In the genomic region with DNA sequence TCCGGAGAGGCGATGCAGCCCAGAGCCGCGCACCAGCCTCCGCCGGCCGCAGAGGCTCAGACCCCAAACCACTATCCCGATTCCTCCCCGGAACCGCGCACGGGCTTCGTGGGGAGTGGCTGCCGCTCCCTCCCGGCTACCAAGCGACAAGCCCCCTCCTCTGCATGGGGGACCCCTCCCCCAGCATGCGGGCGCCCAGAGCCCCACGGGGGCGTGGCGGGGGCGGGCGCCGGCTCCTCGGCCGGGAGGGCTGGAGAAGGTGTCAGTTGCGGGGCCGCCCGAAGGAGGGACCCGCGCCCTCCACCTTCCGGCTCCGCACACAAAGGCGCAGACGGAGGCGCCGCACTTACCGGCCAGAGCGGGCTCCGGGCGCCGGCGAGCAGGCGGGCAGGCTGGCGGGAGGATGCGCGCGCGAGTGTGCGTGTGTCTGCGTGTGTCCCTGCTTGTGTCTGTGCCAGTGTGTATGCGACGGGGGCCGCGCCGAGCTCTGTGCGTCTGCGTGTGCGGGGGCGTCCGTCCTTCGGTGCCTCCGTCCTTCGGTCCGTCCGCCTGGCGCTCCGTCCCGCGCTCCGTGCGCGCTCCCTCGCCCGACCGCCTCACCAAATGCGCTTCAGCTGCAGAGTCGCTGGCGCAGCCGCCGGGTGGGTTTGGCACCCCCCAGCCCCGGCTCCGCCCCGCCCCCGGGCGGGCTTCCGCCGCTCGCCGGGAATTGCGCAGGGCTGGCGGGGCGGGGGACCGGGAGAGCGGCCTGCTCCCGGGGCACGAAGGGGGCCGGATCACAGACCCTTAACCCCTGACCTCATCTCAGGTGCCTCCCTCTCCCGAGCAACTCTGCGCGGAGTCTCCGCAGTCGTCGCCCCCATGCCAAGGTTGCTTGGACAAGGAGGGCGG, we compare ENCODE assay signal across 8 cellular contexts. TPM values are rescaled to one million over a fixed set of nuclear protein-coding genes. Genes with fewer than 3 reads are reported as not detected.
A peak's percentile ranks its signal among the peaks of the same experiment; 100 is the strongest.
DNase-seq lines count a peak whose midpoint lies in the region; ATAC-seq lines count a peak whose summit lies in the region.

PTPN5 (minus strand) TSS at position 624 of the 891 bp plus-strand sequence. CDS start 19,840 bp downstream, outside the sequence.

- H3K9me3 Mint-ChIP-seq in activated naive CD8-positive, alpha-beta T cell treated with anti-CD3 and anti-CD28 coated beads, Interleukin-2, amount 50 U/mL, for 24 hours: no peaks in the 10 kb centered on the region

- H3K4me1 ChIP-seq in HUES64 (ENCODE audit: insufficient read depth, low read length) (no peaks in the 10 kb centered on the region), iPS-18a (ENCODE audit: control insufficient read depth, low read depth, low read length) (no peaks in the 10 kb centered on the region)

- peak within 1 kb of the TSS; percentile 51 for H3K9ac ChIP-seq in HUES64 (ENCODE audit: low read depth, low read length)
- peak within 1 kb of the TSS; percentile 58 for H3K9ac ChIP-seq in iPS-18a (ENCODE audit: low read length)

- no peaks in the 10 kb centered on the region for H3K36me3 ChIP-seq in HUES64 (ENCODE audit: insufficient read depth, low read length)
- H3K36me3 ChIP-seq in iPS-18a (ENCODE audit: control insufficient read depth, low read depth, low read length): no peaks in the 10 kb centered on the region

- H3K27me3 ChIP-seq in HUES64 (ENCODE audit: insufficient read depth, low read length) (peaks cover 67% of the 10 kb centered on the region), iPS-18a (ENCODE audit: control insufficient read depth, insufficient read depth, low read length) (peaks cover 32% of the 10 kb centered on the region)

- H3K27ac Mint-ChIP-seq in activated naive CD8-positive, alpha-beta T cell treated with anti-CD3 and anti-CD28 coated beads, Interleukin-2, amount 50 U/mL, for 24 hours: no peak within 1 kb of the TSS

- WGBS in HUES64: under 1% methylated on average over 105 of the region's 105 CpGs

- no peaks in the 10 kb centered on the region for H3K4me1 Mint-ChIP-seq in activated naive CD8-positive, alpha-beta T cell treated with anti-CD3 and anti-CD28 coated beads, Interleukin-2, amount 50 U/mL, for 24 hours

- peaks cover 54% of the 10 kb centered on the region for H3K27me3 Mint-ChIP-seq in activated naive CD8-positive, alpha-beta T cell treated with anti-CD3 and anti-CD28 coated beads, Interleukin-2, amount 50 U/mL, for 24 hours

- DNase-seq in activated naive CD8-positive, alpha-beta T cell treated with anti-CD3 and anti-CD28 coated beads, Interleukin-2, amount 50 U/mL, for 24 hours: no peak
- DNase-seq in SIG-M5 treated with dmso at 0.1 percent for 504 hours (lab: John Stamatoyannopoulos, UW; ENCODE audit: unreplicated experiment): no peak

- H3K4me3 Mint-ChIP-seq in activated naive CD8-positive, alpha-beta T cell treated with anti-CD3 and anti-CD28 coated beads, Interleukin-2, amount 50 U/mL, for 24 hours: peak within 1 kb of the TSS; percentile 15

- H3K9me3 ChIP-seq in HUES64 (ENCODE audit: insufficient read depth, low read depth, low read length): no peaks in the 10 kb centered on the region
- H3K9me3 ChIP-seq in iPS-18a (ENCODE audit: control insufficient read depth, low read depth, low read length): no peaks in the 10 kb centered on the region

- H3K4me3 ChIP-seq in HUES64 (ENCODE audit: low read length) (peak within 1 kb of the TSS; percentile 84), iPS-18a (ENCODE audit: low read length) (peak within 1 kb of the TSS; percentile 76), skin epidermis (peak within 1 kb of the TSS; percentile 2 to 36 (median 21))

- no peak for ATAC-seq in activated naive CD8-positive, alpha-beta T cell treated with anti-CD3 and anti-CD28 coated beads, Interleukin-2, amount 50 U/mL, for 24 hours
- no peak for ATAC-seq in HG02642 (IDR thresholded peaks at IDR 0.05; ENCODE audit: poor library complexity, unreplicated experiment)
- ATAC-seq in GM21390 (IDR thresholded peaks at IDR 0.05; ENCODE audit: unreplicated experiment): no peak
- no peak for ATAC-seq in HG03135 (IDR thresholded peaks at IDR 0.05; ENCODE audit: unreplicated experiment)

- no peaks in the 10 kb centered on the region for H3K36me3 Mint-ChIP-seq in activated naive CD8-positive, alpha-beta T cell treated with anti-CD3 and anti-CD28 coated beads, Interleukin-2, amount 50 U/mL, for 24 hours (ENCODE audit: low read depth)

- H3K27ac ChIP-seq in HUES64 (ENCODE audit: low read depth, low read length) (no peak within 1 kb of the TSS), iPS-18a (ENCODE audit: low read length) (no peak within 1 kb of the TSS), skin epidermis (no peak within 1 kb of the TSS)

RNA-seq across cellular contexts. Expression of gene PTPN5, which starts in this region (rescaled TPM):
- 2.2 TPM for polyA plus RNA-seq in HUES64 (2013, experiment 1 of 2)
- polyA plus RNA-seq in HUES64 (2013, experiment 2 of 2): 3.8 TPM

Comparison
In these comparisons a context has a peak if more than half of its experiments do, and no peak if none do; other contexts are left out.
1. H3K4me3 ChIP-seq: peak in every context shown above with its lines; median percentile 84 in HUES64; 76 in iPS-18a; 21 in skin epidermis.